ENCODE assay signal across 12 cellular contexts in genomic region chr9:133888048-133888778, GRCh38.
DNase-seq lines count a peak whose midpoint lies in the region; ATAC-seq lines count a peak whose summit lies in the region.
"Had no signal": no experiment of that assay in that cellular context is flagged by ENCODE, and none has a peak within 500 bp of the region (broad histone marks: within the 10 kb centered on the region; RNA-seq: fewer than 3 reads in every experiment).

No MANE protein-coding gene starts in this region.

- DNase-seq in NCI-H1092 treated with DMSO at 0.1 percent for 48 hours (lab: John Stamatoyannopoulos, UW) = peak; percentile 62
- peak; percentile 97 to 98 for DNase-seq in SHP77 (lab: John Stamatoyannopoulos, UW)
- DNase-seq in left colon = no peak
- DNase-seq in RPMI8226 = no peak
- no peak for DNase-seq in A172 (ENCODE audit: low spot score)
- DNase-seq: activated CD4-positive, alpha-beta T cell treated with anti-CD3 and anti-CD28 coated beads, Interleukin-2, amount 50 U/mL, for 4 hours; effector CD4-positive, alpha-beta T cell; NCI-H187 had no signal

- H3K4me3 ChIP-seq in BLaER1 treated with 17β-estradiol and CSF1 and Interleukin-3, amounts not matched to agents 10 nM and 100 nM = no peak overlapping the region
- H3K4me3 ChIP-seq: heart left ventricle had no signal

- peak; percentile 39 for ATAC-seq in left colon
- ATAC-seq in GM21528 (IDR thresholded peaks at IDR 0.05; ENCODE audit: low FRiP score, unreplicated experiment) = no peak
- ATAC-seq in GM21367 (IDR thresholded peaks at IDR 0.05; ENCODE audit: unreplicated experiment) = no peak

- peak overlapping the region; percentile 10 to 91 (median 71); a peak in 20 of 22 replicates for H3K4me2 ChIP-seq in BLaER1 treated with 17β-estradiol and CSF1 and Interleukin-3, amounts not matched to agents 10 nM and 100 nM

- H3K9ac ChIP-seq in BLaER1 treated with 17β-estradiol and CSF1 and Interleukin-3, amounts not matched to agents 10 nM and 100 nM = peak overlapping the region in 2 of 11 experiments; percentile 19 to 31; a peak in 2 of 22 replicates

- H3K4me1 ChIP-seq in BLaER1 treated with 17β-estradiol and CSF1 and Interleukin-3, amounts not matched to agents 10 nM and 100 nM = peaks cover 25 to 60% (median 56%) of the 10 kb centered on the region in 10 experiments

- H3K9me3 ChIP-seq in BLaER1 treated with 17β-estradiol and CSF1 and Interleukin-3, amounts not matched to agents 10 nM and 100 nM (replicated peaks in 1 of 11) = no peaks in the 10 kb centered on the region
- H3K9me3 ChIP-seq: heart left ventricle had no signal

- intact Hi-C loops in left colon (cut with DNase I, micrococcal nuclease) = no loop called here

- peaks cover 42 to 88% (median 82%) of the 10 kb centered on the region in 11 experiments; a peak in 21 of 22 replicates for H4K20me1 ChIP-seq in BLaER1 treated with 17β-estradiol and CSF1 and Interleukin-3, amounts not matched to agents 10 nM and 100 nM

- no peaks in the 10 kb centered on the region for H3K27me3 ChIP-seq in BLaER1 treated with 17β-estradiol and CSF1 and Interleukin-3, amounts not matched to agents 10 nM and 100 nM
- H3K27me3 ChIP-seq: heart left ventricle had no signal

- H3K36me3 ChIP-seq in BLaER1 treated with 17β-estradiol and CSF1 and Interleukin-3, amounts not matched to agents 10 nM and 100 nM = peaks cover 0 to 5% (median 0%) of the 10 kb centered on the region in 11 experiments; a peak in 3 of 22 replicates
- H3K36me3 ChIP-seq: heart left ventricle had no signal

- peak overlapping the region in 1 of 11 experiments; percentile 39; a peak in 1 of 22 replicates for H3K27ac ChIP-seq in BLaER1 treated with 17β-estradiol and CSF1 and Interleukin-3, amounts not matched to agents 10 nM and 100 nM
- H3K27ac ChIP-seq: heart left ventricle had no signal

Comparison
In these comparisons a context has a peak if more than half of its experiments do, and no peak if none do; other contexts are left out.
1. DNase-seq: peak in NCI-H1092 treated with DMSO at 0.1 percent for 48 hours (single experiment) and SHP77 (2 of 2); none in left colon (0 of 2), RPMI8226 (single experiment) and A172 (single experiment).